Comparison of ENCODE assay signal across 10 cellular contexts in genomic region chr1:90729484-90730246, GRCh38. TPM values are rescaled to one million over a fixed set of nuclear protein-coding genes. Genes with fewer than 3 reads are reported as not detected.
A peak's percentile ranks its signal among the peaks of the same experiment; 100 is the strongest.
DNase-seq lines count a peak whose midpoint lies in the region; ATAC-seq and TF ChIP-seq lines count a peak whose summit lies in the region.
"Had no signal": no experiment of that assay in that cellular context is flagged by ENCODE, and none has a peak within 500 bp of the region (broad histone marks: within the 10 kb centered on the region; RNA-seq: fewer than 3 reads in every experiment).

No MANE protein-coding gene starts in this region.

- peaks cover 8% of the 10 kb centered on the region for H3K9me3 Mint-ChIP-seq in T-helper 2 cell treated with Interferon-gamma antibody and Interleukin-4, amounts not matched to agents 5 μg/mL and 100 μg/mL, for 36 hours
- H3K9me3 Mint-ChIP-seq in stimulated activated memory B cell treated with anti-CD40 and anti-IgM and Interleukin-4, amounts not matched to agents 10 μg/mL and 1 μg/mL and 100 μg/mL, for 72 hours, result peaks cover 8% of the 10 kb centered on the region

- no peak for ATAC-seq in stimulated activated memory B cell treated with anti-CD40 and anti-IgM and Interleukin-4, amounts not matched to agents 10 μg/mL and 1 μg/mL and 100 μg/mL, for 72 hours
- no peak for ATAC-seq in HG03175 (IDR thresholded peaks at IDR 0.05; ENCODE audit: unreplicated experiment)
- ATAC-seq in HG02571 (IDR thresholded peaks at IDR 0.05; ENCODE audit: unreplicated experiment), result no peak

- H3K27me3 Mint-ChIP-seq in T-helper 2 cell treated with Interferon-gamma antibody and Interleukin-4, amounts not matched to agents 5 μg/mL and 100 μg/mL, for 36 hours (ENCODE audit: low read depth), result peaks cover 91% of the 10 kb centered on the region
- H3K27me3 Mint-ChIP-seq in stimulated activated memory B cell treated with anti-CD40 and anti-IgM and Interleukin-4, amounts not matched to agents 10 μg/mL and 1 μg/mL and 100 μg/mL, for 72 hours, result peaks cover 93% of the 10 kb centered on the region

- H3K27ac Mint-ChIP-seq in T-helper 2 cell treated with Interferon-gamma antibody and Interleukin-4, amounts not matched to agents 5 μg/mL and 100 μg/mL, for 36 hours, result no peak overlapping the region
- H3K27ac Mint-ChIP-seq in stimulated activated memory B cell treated with anti-CD40 and anti-IgM and Interleukin-4, amounts not matched to agents 10 μg/mL and 1 μg/mL and 100 μg/mL, for 72 hours, result no peak overlapping the region

- peak; percentile 28 for TF ChIP-seq CTCF in fibroblast of villous mesenchyme (IDR thresholded peaks at IDR 0.05; ENCODE audit: insufficient read depth, low read depth, low read length)

- peak overlapping the region; percentile 37 for H3K4me3 Mint-ChIP-seq in T-helper 2 cell treated with Interferon-gamma antibody and Interleukin-4, amounts not matched to agents 5 μg/mL and 100 μg/mL, for 36 hours
- peak overlapping the region; percentile 41 for H3K4me3 Mint-ChIP-seq in stimulated activated memory B cell treated with anti-CD40 and anti-IgM and Interleukin-4, amounts not matched to agents 10 μg/mL and 1 μg/mL and 100 μg/mL, for 72 hours

- H3K36me3 ChIP-seq in NT2/D1 (ENCODE audit: insufficient read depth, insufficient read length, low read length), result no peaks in the 10 kb centered on the region

- peaks cover 91% of the 10 kb centered on the region for H3K27me3 ChIP-seq in NT2/D1 (ENCODE audit: insufficient read depth, insufficient read length)

- DNase-seq in T-helper 2 cell treated with Interferon-gamma antibody and Interleukin-4, amounts not matched to agents 5 μg/mL and 100 μg/mL, for 36 hours (ENCODE audit: low spot score), result no peak
- no peak for DNase-seq in T-helper 2 cell
- DNase-seq in NT2/D1 (ENCODE audit: low read depth, low spot score), result no peak
- no peak for DNase-seq in fibroblast of villous mesenchyme (ENCODE audit: low read depth)
- DNase-seq in AML-193 (lab: John Stamatoyannopoulos, UW), result no peak
- DNase-seq: effector CD4-positive, alpha-beta T cell; stimulated activated CD4-positive, alpha-beta T cell treated with anti-CD3 and anti-CD28 coated beads, Interleukin-15, amount 100 ng/mL, for 24 hours had no signal

- peaks cover 21% of the 10 kb centered on the region for H3K4me1 Mint-ChIP-seq in T-helper 2 cell treated with Interferon-gamma antibody and Interleukin-4, amounts not matched to agents 5 μg/mL and 100 μg/mL, for 36 hours (ENCODE audit: low read depth)
- H3K4me1 Mint-ChIP-seq in stimulated activated memory B cell treated with anti-CD40 and anti-IgM and Interleukin-4, amounts not matched to agents 10 μg/mL and 1 μg/mL and 100 μg/mL, for 72 hours, result peaks cover 37% of the 10 kb centered on the region

- no peaks in the 10 kb centered on the region for H3K4me1 ChIP-seq in NT2/D1 (ENCODE audit: insufficient read depth, insufficient read length)

- peaks cover 6% of the 10 kb centered on the region for H3K36me3 Mint-ChIP-seq in T-helper 2 cell treated with Interferon-gamma antibody and Interleukin-4, amounts not matched to agents 5 μg/mL and 100 μg/mL, for 36 hours (ENCODE audit: low read depth)
- H3K36me3 Mint-ChIP-seq in stimulated activated memory B cell treated with anti-CD40 and anti-IgM and Interleukin-4, amounts not matched to agents 10 μg/mL and 1 μg/mL and 100 μg/mL, for 72 hours, result no peaks in the 10 kb centered on the region

- H3K9ac ChIP-seq in NT2/D1 (ENCODE audit: insufficient read length, low read depth), result peak overlapping the region; percentile 62

- H3K4me3 ChIP-seq in NT2/D1 (ENCODE audit: insufficient read length, low read depth), result peak overlapping the region; percentile 31
- no peak overlapping the region for H3K4me3 ChIP-seq in fibroblast of villous mesenchyme (ENCODE audit: low read depth, low read length)

- H3K9me3 ChIP-seq in NT2/D1 (ENCODE audit: insufficient read depth, low read length), result no peaks in the 10 kb centered on the region

RNA-seq across cellular contexts. Expression of gene BARHL2, which starts 12.6 kb away (rescaled TPM):
- total RNA-seq in fibroblast of villous mesenchyme, result not detected in 2 replicates
